In the genomic region with DNA sequence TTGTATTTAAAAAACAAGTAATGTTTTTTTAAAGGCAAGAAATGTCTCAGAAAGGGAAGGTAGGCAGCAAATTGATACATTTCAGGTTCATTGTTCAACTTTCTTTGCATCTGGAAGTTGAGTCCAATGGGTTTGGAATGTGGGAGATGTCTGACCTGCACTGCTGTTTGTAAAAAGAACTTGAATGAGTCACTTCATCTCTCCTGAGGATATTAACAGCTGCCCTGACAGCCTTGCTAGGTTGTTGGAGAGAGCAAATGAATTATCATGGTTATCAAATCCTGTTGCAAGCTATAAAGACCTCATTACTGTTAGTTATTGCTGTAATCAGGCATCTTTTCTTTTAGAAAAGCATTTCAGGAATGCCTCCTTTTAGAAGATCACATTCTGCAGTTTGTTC, we compare ENCODE assay signal across 14 cellular contexts. TPM values are rescaled to one million over a fixed set of nuclear protein-coding genes. Genes with fewer than 3 reads are reported as not detected.
"Had no signal": no experiment of that assay in that cellular context is flagged by ENCODE, and none has a peak within 500 bp of the region (broad histone marks: within the 10 kb centered on the region; RNA-seq: fewer than 3 reads in every experiment).

No MANE protein-coding gene starts in this region.

- DNase-seq: activated CD4-positive, alpha-beta T cell treated with anti-CD3 and anti-CD28 coated beads for 4 hours; activated CD8-positive, alpha-beta memory T cell treated with anti-CD3 and anti-CD28 coated beads, Interleukin-2, amount 50 U/mL, for 48 hours; activated CD8-positive, alpha-beta T cell treated with anti-CD3 and anti-CD28 coated beads for 36 hours; activated naive CD4-positive, alpha-beta T cell treated with Interleukin-2 at 50 U/mL for 16 hours; activated naive CD8-positive, alpha-beta T cell treated with anti-CD3 and anti-CD28 coated beads, Interleukin-2, amount 50 U/mL, for 24 hours; central memory CD4-positive, alpha-beta T cell; erythroblast; left ventricle myocardium inferior; mesenchymal stem cell; nephron progenitor cell; psoas muscle; uterus had no signal

- H3K4me3 ChIP-seq: left ventricle myocardium inferior, psoas muscle, uterus had no signal

- ATAC-seq: activated CD8-positive, alpha-beta T cell treated with anti-CD3 and anti-CD28 coated beads for 36 hours; activated naive CD8-positive, alpha-beta T cell treated with anti-CD3 and anti-CD28 coated beads, Interleukin-2, amount 50 U/mL, for 24 hours; psoas muscle had no signal

RNA-seq across cellular contexts. Expression of a gene that starts 23.0 kb away (rescaled TPM):
- total RNA-seq: activated CD8-positive, alpha-beta T cell treated with anti-CD3 and anti-CD28 coated beads for 36 hours; activated T-helper 1 cell treated with anti-CD3 and anti-CD28 coated beads, Interleukin-12 subunit alpha, Interleukin-12 subunit beta, Interleukin-2, Interleukin-4 antibody, amounts not matched to agents 30 ng/mL and 10 ng/mL and 1 ng/mL, durations not matched to agents 14 hours and 24 hours and 36 hours; T-helper 1 cell treated with Interleukin-12 subunit alpha and Interleukin-12 subunit beta and Interleukin-4 antibody, amounts not matched to agents 30 ng/mL and 1 ng/mL, for 36 hours had no signal
